In the genomic region with DNA sequence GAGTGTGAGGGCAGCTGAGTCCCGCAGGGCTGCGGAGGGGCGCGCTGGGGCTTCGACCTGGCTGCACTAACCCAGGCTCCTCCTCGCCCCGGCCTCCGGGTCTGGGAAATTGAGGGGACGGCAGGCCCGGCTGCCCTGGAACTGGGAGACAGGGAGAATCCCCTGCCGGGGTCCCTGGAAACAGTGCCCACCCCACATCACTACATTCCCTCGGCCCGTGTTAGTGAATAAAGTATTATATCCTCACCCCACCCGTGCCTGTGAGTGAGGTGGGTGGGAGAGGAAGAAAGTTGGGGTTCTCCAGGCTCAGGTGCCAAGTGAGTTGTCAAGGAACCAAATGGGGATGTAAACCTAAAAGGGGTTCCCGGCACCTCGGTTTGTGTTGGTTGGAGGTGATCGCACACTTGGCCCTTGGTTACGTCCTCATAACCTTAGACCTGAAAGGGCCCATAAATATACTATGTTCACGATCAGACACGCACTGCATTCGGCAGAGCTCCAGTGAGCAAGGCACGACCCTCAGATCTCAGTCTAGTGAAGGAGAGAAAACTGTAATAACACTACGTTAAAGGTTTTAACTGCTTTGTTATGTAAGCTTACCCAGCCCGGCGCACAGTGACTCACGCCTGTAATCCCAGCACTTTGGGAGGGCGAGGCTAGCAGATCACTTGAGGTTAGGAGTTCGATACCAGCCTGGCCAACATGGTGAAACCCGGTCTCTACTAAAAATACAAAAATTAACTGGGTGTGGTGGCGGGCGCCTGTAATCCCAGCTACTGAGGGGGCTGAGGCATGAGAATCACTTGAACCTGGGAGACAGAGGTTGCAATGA, we compare ENCODE assay signal across 8 cellular contexts. TPM values are rescaled to one million over a fixed set of nuclear protein-coding genes. Genes with fewer than 3 reads are reported as not detected.
DNase-seq lines count a peak whose midpoint lies in the region; FAIRE-seq and TF ChIP-seq lines count a peak whose summit lies in the region.

No MANE protein-coding gene starts in this region.

- H3K79me2 ChIP-seq in OCI-LY1 (ENCODE audit: insufficient read depth, low read length): no peaks in the 10 kb centered on the region
- no peaks in the 10 kb centered on the region for H3K79me2 ChIP-seq in parathyroid adenoma

- H3K9ac ChIP-seq in OCI-LY1 (ENCODE audit: low read length): peak overlapping the region; percentile 64
- H3K9ac ChIP-seq in parathyroid adenoma: no peak overlapping the region

- H3K27me3 ChIP-seq in OCI-LY1 (ENCODE audit: insufficient read depth, low read length) (no peaks in the 10 kb centered on the region), parathyroid adenoma (ENCODE audit: control insufficient read depth, insufficient read depth, low read length) (no peaks in the 10 kb centered on the region)

- H4K20me1 ChIP-seq in OCI-LY1 (ENCODE audit: insufficient read depth, low read length): no peaks in the 10 kb centered on the region

- no peaks in the 10 kb centered on the region for H3K9me3 ChIP-seq in OCI-LY1 (ENCODE audit: low read length)
- H3K9me3 ChIP-seq in parathyroid adenoma (ENCODE audit: control insufficient read depth, low read length): no peaks in the 10 kb centered on the region

- H3K4me3 ChIP-seq in OCI-LY1 (ENCODE audit: low read depth, low read length, poor library complexity, severe bottlenecking) (peak overlapping the region; percentile 54), epithelial cell of esophagus (ENCODE audit: low read length) (peak overlapping the region; percentile 37), parathyroid adenoma (ENCODE audit: low read depth, low read length) (peak overlapping the region; percentile 53)

- peak overlapping the region; percentile 77 for H3K27ac ChIP-seq in OCI-LY1 (ENCODE audit: low read depth, low read length, poor library complexity, severe bottlenecking)
- H3K27ac ChIP-seq in parathyroid adenoma: peak overlapping the region; percentile 37

- H2AFZ ChIP-seq in OCI-LY1 (ENCODE audit: low read length) (no peak overlapping the region), parathyroid adenoma (peak overlapping the region; percentile 85)

- FAIRE-seq in D721Med (lab: Jason Lieb, UNC): no peak
- no peak for FAIRE-seq in GM19239 (lab: Jason Lieb, UNC)

- peaks cover 40% of the 10 kb centered on the region for H3K36me3 ChIP-seq in OCI-LY1 (ENCODE audit: insufficient read depth, low read length)
- H3K36me3 ChIP-seq in parathyroid adenoma (ENCODE audit: control insufficient read depth, insufficient read depth, low read length): no peaks in the 10 kb centered on the region

- peak; percentile 17 for DNase-seq in Daoy (ENCODE audit: low read depth)
- DNase-seq in epithelial cell of esophagus (ENCODE audit: low read depth): peak; percentile 31
- DNase-seq in D721Med (ENCODE audit: insufficient read length, low spot score): no peak
- DNase-seq in NOMO-1 treated with dmso at 0.1 percent for 144 hours (lab: John Stamatoyannopoulos, UW; ENCODE audit: unreplicated experiment): no peak
- no peak for DNase-seq in GM19239 (ENCODE audit: insufficient read length, low spot score)
- DNase-seq in DMS114 treated with DMSO at 0.1 percent for 48 hours (lab: John Stamatoyannopoulos, UW; ENCODE audit: unreplicated experiment): no peak

- no peaks in the 10 kb centered on the region for H3F3A ChIP-seq in OCI-LY1 (ENCODE audit: insufficient read depth, low read length)

- H3K4me2 ChIP-seq in OCI-LY1 (ENCODE audit: low read length): peak overlapping the region; percentile 59
- H3K4me2 ChIP-seq in parathyroid adenoma (ENCODE audit: low read length): peak overlapping the region; percentile 64

- H3K9me2 ChIP-seq in OCI-LY1 (ENCODE audit: low read depth, low read length): no peaks in the 10 kb centered on the region

- H3K4me1 ChIP-seq in OCI-LY1 (ENCODE audit: insufficient read depth, low read length, severe bottlenecking): peaks cover 19% of the 10 kb centered on the region
- peaks cover 11% of the 10 kb centered on the region for H3K4me1 ChIP-seq in parathyroid adenoma

- TF ChIP-seq CTCF in OCI-LY1 (IDR thresholded peaks at IDR 0.05; ENCODE audit: low read length): no peak; the same call in 1 of the 2 replicates
- no peak for TF ChIP-seq CTCF in epithelial cell of esophagus (IDR thresholded peaks at IDR 0.05; ENCODE audit: insufficient read depth, low read depth, low read length, missing control alignments)
- TF ChIP-seq CTCF in parathyroid adenoma (IDR thresholded peaks at IDR 0.05): no peak
- TF ChIP-seq CTCF in D721Med (IDR thresholded peaks at IDR 0.05; ENCODE audit: insufficient read depth, missing control alignments): no peak

RNA-seq across cellular contexts. Expression of gene ZNF771, which starts 11.2 kb away (rescaled TPM):
- 13.8 and 19.7 TPM in 2 replicates for total RNA-seq in Daoy (2014; rRNA removed; shearing (Covaris generic))

RNA-seq across cellular contexts. Expression of gene DCTPP1, which starts 11.3 kb away (rescaled TPM):
- total RNA-seq in Daoy (2014; rRNA removed; shearing (Covaris generic)): 27.3 and 30.3 TPM in 2 replicates

RNA-seq across cellular contexts. Expression of gene ZNF48, which starts 23.3 kb away (rescaled TPM):
- total RNA-seq in Daoy (2014; rRNA removed; shearing (Covaris generic)): 6.0 and 6.3 TPM in 2 replicates

RNA-seq across cellular contexts. Expression of gene SEPHS2, which starts 27.1 kb away (rescaled TPM):
- total RNA-seq in Daoy (2014; rRNA removed; shearing (Covaris generic)): 5.0 and 6.4 TPM in 2 replicates

RNA-seq across cellular contexts. Expression of gene SEPTIN1, which starts 36.2 kb away (rescaled TPM):
- not detected in 2 replicates for total RNA-seq in Daoy (2014; rRNA removed; shearing (Covaris generic))

Comparison
In these comparisons a context has a peak if more than half of its experiments do, and no peak if none do; other contexts are left out.
1. DNase-seq: peak in Daoy (single experiment) and epithelial cell of esophagus (single experiment); none in D721Med (single experiment), NOMO-1 treated with dmso at 0.1 percent for 144 hours (single experiment), GM19239 (single experiment) and DMS114 treated with DMSO at 0.1 percent for 48 hours (single experiment).
2. Peak in every context shown above with its lines, with median percentiles within 50 percentile points of each other: H3K4me3 ChIP-seq.